In genomic region chr5:39218482-39219381, GRCh38 we compare ENCODE assay signal across 10 cellular contexts. TPM values are rescaled to one million over a fixed set of nuclear protein-coding genes. Genes with fewer than 3 reads are reported as not detected.
DNase-seq lines count a peak whose midpoint lies in the region; ATAC-seq and TF ChIP-seq lines count a peak whose summit lies in the region.
"Had no signal": no experiment of that assay in that cellular context is flagged by ENCODE, and none has a peak within 500 bp of the region (broad histone marks: within the 10 kb centered on the region; RNA-seq: fewer than 3 reads in every experiment).

No MANE protein-coding gene starts in this region.

- peak overlapping the region; percentile 45 for H3K27ac ChIP-seq in mammary epithelial cell (ENCODE audit: insufficient read depth, low read depth, low read length)
- no peak overlapping the region for H3K27ac ChIP-seq in aorta (ENCODE audit: low read depth in 1 of 2, low read length in 2 of 2)
- H3K27ac ChIP-seq: C4-2B had no signal

- peak overlapping the region; percentile 70 for H2AFZ ChIP-seq in mammary epithelial cell (ENCODE audit: low read depth, low read length)

- TSS peak; percentile 75 for BruUV-seq in mammary epithelial cell (replicated peaks; lab: Mats Ljungman, UMichigan)

- no peaks in the 10 kb centered on the region for H3K79me2 ChIP-seq in mammary epithelial cell (ENCODE audit: insufficient read depth, low read length)

- H3K36me3 ChIP-seq in mammary epithelial cell (ENCODE audit: insufficient read depth, low read length) = no peaks in the 10 kb centered on the region
- H3K36me3 ChIP-seq in aorta (ENCODE audit: control insufficient read depth in 1 of 2, insufficient read depth in 2 of 2, low read length in 1 of 2) = no peaks in the 10 kb centered on the region

- no peaks in the 10 kb centered on the region for H3K9me3 ChIP-seq in mammary epithelial cell (replicated peaks; ENCODE audit: insufficient read depth, low read length)
- H3K9me3 ChIP-seq in aorta (ENCODE audit: control insufficient read depth, low read length) = no peaks in the 10 kb centered on the region

- 77% methylated on average over 8 of the region's 8 CpGs for WGBS in mammary epithelial cell (ENCODE audit: low coverage, missing lambda C conversion rate)
- 43 to 50% methylated on average over 8 of the region's 8 CpGs for WGBS in aorta, 2 donors

- H3K27me3 ChIP-seq in mammary epithelial cell (ENCODE audit: insufficient read depth, low read length) (no peaks in the 10 kb centered on the region), aorta (ENCODE audit: control insufficient read depth in 1 of 2, insufficient read depth in 2 of 2, low read length in 1 of 2) (no peaks in the 10 kb centered on the region)

- no peaks in the 10 kb centered on the region for H3K9me3 Mint-ChIP-seq in mesothelial cell of epicardium

- H3K4me3 Mint-ChIP-seq in mesothelial cell of epicardium = no peak overlapping the region

- H3K4me1 ChIP-seq in mammary epithelial cell (ENCODE audit: insufficient read depth, low read length) = peaks cover 17% of the 10 kb centered on the region
- no peaks in the 10 kb centered on the region for H3K4me1 ChIP-seq in aorta (ENCODE audit: control insufficient read depth in 1 of 2, insufficient read depth in 2 of 2, low read length in 2 of 2)

- H3K9ac ChIP-seq in mammary epithelial cell (ENCODE audit: insufficient read depth, low read length) = peak overlapping the region; percentile 15

- H3K4me2 ChIP-seq in mammary epithelial cell (ENCODE audit: insufficient read depth, low read depth, low read length) = peak overlapping the region; percentile 56

- ATAC-seq in Right ventricle myocardium inferior (peak; percentile 72), aorta (ENCODE audit: low FRiP score) (peak; percentile 71)

- CTCF ChIA-PET in mammary epithelial cell (lab: Charles Lee; ENCODE audit: low non-redundant PET) = interaction anchor here (0.5 to 0.7 kb wide), 5 partner anchors 9 to 157 kb away, joined by 3 to 5 read pairs (median 4); no protein-coding TSS in a partner anchor

- no peaks in the 10 kb centered on the region for H4K20me1 ChIP-seq in mammary epithelial cell (ENCODE audit: insufficient read depth, low read length)

- H3K27ac Mint-ChIP-seq in mesothelial cell of epicardium = peak overlapping the region; percentile 25

- intact Hi-C loops in Right ventricle myocardium inferior (cut with DNase I) (loop anchor here (2.0 kb wide), 1 partner anchor 354 kb away; no protein-coding TSS in a partner anchor), cardiac septum (cut with DNase I) (loop anchor here (2.0 to 5.0 kb wide), 2 partner anchors 64 to 352 kb away; no protein-coding TSS in a partner anchor), mammary epithelial cell (cut with micrococcal nuclease) (loop anchor here (1.0 to 5.0 kb wide), 5 partner anchors 37 to 352 kb away; no protein-coding TSS in a partner anchor), aorta (cut with DNase I) (loop anchor here (5.0 kb wide), 2 partner anchors 159 to 354 kb away; no protein-coding TSS in a partner anchor)

- peaks cover 14% of the 10 kb centered on the region for H3K4me1 Mint-ChIP-seq in mesothelial cell of epicardium

- H3K36me3 Mint-ChIP-seq in mesothelial cell of epicardium = no peaks in the 10 kb centered on the region

- H3K4me3 ChIP-seq in mammary epithelial cell (replicated peaks in 1 of 3; ENCODE audit: insufficient read depth in 1 of 3, low read depth in 2 of 3, low read length in 3 of 3) (peak overlapping the region in 1 of 3 experiments; percentile 33), aorta (ENCODE audit: low read length in 2 of 2) (no peak overlapping the region)

- TF ChIP-seq CTCF in mammary epithelial cell (conservative IDR thresholded peaks at IDR 0.05 in 1 of 2, IDR thresholded peaks at IDR 0.05 in 1 of 2; ENCODE audit: extremely low read depth in 1 of 2, insufficient read depth in 1 of 2, low read depth in 1 of 2, low read length in 2 of 2) (no peak), mesothelial cell of epicardium (IDR thresholded peaks at IDR 0.05; ENCODE audit: unreplicated experiment) (no peak)

- dilution Hi-C loops in mammary epithelial cell (cut with HindIII; ENCODE audit: low sequenced_read_pairs) = no loop called here

- DNase-seq in Right ventricle myocardium inferior (ENCODE audit: missing footprints) = no peak
- DNase-seq in cardiac septum (ENCODE audit: low spot score) = no peak
- peak; percentile 45 for DNase-seq in mammary epithelial cell
- no peak for DNase-seq in mesothelial cell of epicardium (ENCODE audit: low spot score in 2 of 2, unreplicated experiment in 2 of 2)
- no peak for DNase-seq in aorta
- no peak for DNase-seq in NCI-H82 (lab: John Stamatoyannopoulos, UW)
- no peak for DNase-seq in DMS114 treated with DMSO at 0.1 percent for 48 hours (lab: John Stamatoyannopoulos, UW; ENCODE audit: unreplicated experiment)
- no peak for DNase-seq in NCI-H1048 (lab: John Stamatoyannopoulos, UW)

- in situ Hi-C loops in mammary epithelial cell (cut with MboI; ENCODE audit: low sequenced_read_pairs in 2 of 2) = loop anchor here (5.0 kb wide), 1 partner anchor 64 kb away; no protein-coding TSS in a partner anchor

- no peaks in the 10 kb centered on the region for H3K27me3 Mint-ChIP-seq in mesothelial cell of epicardium (ENCODE audit: low read depth)

RNA-seq across cellular contexts. Expression of gene FYB1, which starts 0.6 kb away (rescaled TPM):
- 4.7 TPM for total RNA-seq in Right ventricle myocardium inferior
- total RNA-seq in cardiac septum = 4.5 TPM
- total RNA-seq in mammary epithelial cell = 1 to 10 TPM; 2.0 to 6.6 TPM
- 1.2 TPM for polyA plus RNA-seq in mammary epithelial cell
- 0.16 TPM for polyA minus RNA-seq in mammary epithelial cell
- total RNA-seq in mesothelial cell of epicardium = 1.2 to 1.6 TPM (median 1.5 TPM) in 3 replicates
- total RNA-seq in aorta = 10 to 100 TPM; 16.3 to 45.8 TPM
- polyA plus RNA-seq in aorta = 10 to 100 TPM in 1 of 2 donors, under 1 TPM in 1; 0.87 to 10.3 TPM
- total RNA-seq: dermis blood vessel endothelial cell had no signal
